Comparison of ENCODE assay signal across 2 cellular contexts in genomic region chr3:69878254-69878653, GRCh38.
TF ChIP-seq lines count a peak whose summit lies in the region.

No MANE protein-coding gene starts in this region.

TF ChIP-seq in A549, 52 proteins besides CTCF, POLR2A, EP300 and RAD21 (continued from another document):
- TF ChIP-seq PBX3 (IDR thresholded peaks at IDR 0.05): no peak
- no peak for TF ChIP-seq USF2 (IDR thresholded peaks at IDR 0.05)
- TF ChIP-seq ATOH8 (CRISPR knock-in tag; IDR thresholded peaks at IDR 0.05; ENCODE audit: low read depth): no peak
- no peak for TF ChIP-seq HOXB5 (CRISPR knock-in tag; IDR thresholded peaks at IDR 0.05)
- no peak for TF ChIP-seq MAFK (IDR thresholded peaks at IDR 0.05; ENCODE audit: partially characterized antibody)

TF ChIP-seq in IMR-90, 13 proteins besides CTCF, POLR2A, EP300 and RAD21 (continued from another document):
- no peak for TF ChIP-seq USF2 (IDR thresholded peaks at IDR 0.05; ENCODE audit: low read depth, low read length)
- TF ChIP-seq MXI1 (IDR thresholded peaks at IDR 0.05; ENCODE audit: borderline replicate concordance, low read depth, low read length): no peak
